ENCODE assay signal across 16 cellular contexts in the genomic region with DNA sequence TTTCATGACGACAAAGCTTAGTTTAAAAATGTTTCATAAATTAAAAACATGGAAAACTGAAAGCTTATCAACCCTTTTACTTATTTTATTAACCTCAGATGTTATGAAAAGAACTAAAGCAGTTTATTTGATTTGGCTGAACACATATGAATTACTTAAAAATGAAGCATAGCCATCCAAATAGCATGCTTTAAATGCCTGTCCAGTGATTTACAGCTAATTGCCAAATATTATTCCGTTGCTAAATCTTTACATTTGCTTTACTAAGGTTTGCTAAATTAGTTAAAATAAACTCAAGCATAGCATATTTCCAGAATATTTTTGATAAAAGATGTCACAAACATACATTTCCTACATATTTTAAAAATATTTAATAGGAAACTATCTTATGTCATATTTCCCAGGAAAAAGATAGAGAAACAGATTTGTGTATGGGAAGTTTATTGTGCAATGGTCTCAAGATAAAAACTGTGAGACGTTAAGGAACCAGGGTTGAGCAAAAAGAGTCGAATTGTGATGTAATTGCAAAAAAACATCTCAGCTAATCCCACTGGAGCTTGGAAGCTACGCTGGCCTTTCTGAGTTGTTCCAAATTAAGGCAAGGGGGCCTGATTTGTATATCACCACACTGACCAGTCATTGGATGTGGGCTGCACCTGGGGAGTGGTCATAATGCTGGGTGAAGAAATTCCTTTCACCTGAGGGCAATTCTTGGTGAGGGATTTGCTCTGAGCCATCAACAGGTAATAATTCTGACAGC. TPM values are rescaled to one million over a fixed set of nuclear protein-coding genes. Genes with fewer than 3 reads are reported as not detected.
DNase-seq lines count a peak whose midpoint lies in the region; ATAC-seq, FAIRE-seq and TF ChIP-seq lines count a peak whose summit lies in the region.
"Had no signal": no experiment of that assay in that cellular context is flagged by ENCODE, and none has a peak within 500 bp of the region (broad histone marks: within the 10 kb centered on the region; RNA-seq: fewer than 3 reads in every experiment).

No MANE protein-coding gene starts in this region.

- H3K27ac ChIP-seq in K562 (ENCODE audit: extremely low read depth, low read depth, low read length) (no peak overlapping the region), foreskin keratinocyte (no peak overlapping the region)
- H3K27ac ChIP-seq: pancreas had no signal

- intact Hi-C loops in K562 (cut with micrococcal nuclease) (loop anchor here (5.0 kb wide), 1 partner anchor 138 kb away; the partner anchor contains the start of gene CCDC175), Right ventricle myocardium superior (cut with DNase I) (no loop called here)

- TF ChIP-seq RAD21 in K562 (CRISPR knock-in tag; conservative IDR thresholded peaks at IDR 0.05 in 1 of 2, IDR thresholded peaks at IDR 0.05 in 1 of 2) = no peak

- H3K4me3 Mint-ChIP-seq in HFFc6 = no peak overlapping the region
- H3K4me3 Mint-ChIP-seq: activated CD4-positive, alpha-beta memory T cell treated with anti-CD3 and anti-CD28 coated beads, Interleukin-2, amount 10 ng/mL, durations not matched to agents 7 days and 5 days; CD4-positive, CD25-positive, alpha-beta regulatory T cell had no signal

- no peaks in the 10 kb centered on the region for H3K9me3 Mint-ChIP-seq in HFFc6
- H3K9me3 Mint-ChIP-seq: activated CD4-positive, alpha-beta memory T cell treated with anti-CD3 and anti-CD28 coated beads, Interleukin-2, amount 10 ng/mL, durations not matched to agents 7 days and 5 days; CD4-positive, CD25-positive, alpha-beta regulatory T cell had no signal

- FAIRE-seq in K562 (lab: Jason Lieb, UNC) = no peak
- FAIRE-seq: pancreas had no signal

- H3K4me1 Mint-ChIP-seq in HFFc6 (ENCODE audit: low read depth) = peaks cover 37% of the 10 kb centered on the region
- H3K4me1 Mint-ChIP-seq: activated CD4-positive, alpha-beta memory T cell treated with anti-CD3 and anti-CD28 coated beads, Interleukin-2, amount 10 ng/mL, durations not matched to agents 7 days and 5 days had no signal

- H3K27me3 Mint-ChIP-seq in HFFc6 (ENCODE audit: insufficient read depth) = no peaks in the 10 kb centered on the region
- H3K27me3 Mint-ChIP-seq: activated CD4-positive, alpha-beta memory T cell treated with anti-CD3 and anti-CD28 coated beads, Interleukin-2, amount 10 ng/mL, durations not matched to agents 7 days and 5 days; CD4-positive, CD25-positive, alpha-beta regulatory T cell had no signal

- H3K27ac Mint-ChIP-seq in HFFc6 = peak overlapping the region; percentile 27; the same call in 1 of the 2 replicates
- H3K27ac Mint-ChIP-seq: activated CD4-positive, alpha-beta memory T cell treated with anti-CD3 and anti-CD28 coated beads, Interleukin-2, amount 10 ng/mL, durations not matched to agents 7 days and 5 days; CD4-positive, CD25-positive, alpha-beta regulatory T cell had no signal

- DNase-seq in HFFc6 (no peak), K562 (ENCODE audit: extremely low read depth in 1 of 4, low spot score in 3 of 4) (no peak), Right ventricle myocardium superior (no peak), foreskin keratinocyte (no peak), 8988T (no peak), COR-L47 (lab: John Stamatoyannopoulos, UW) (no peak)
- DNase-seq in activated effector memory CD4-positive, alpha-beta T cell treated with Interleukin-2 at 50 U/mL for 16 hours = no peak
- DNase-seq: activated CD4-positive, alpha-beta memory T cell treated with anti-CD3 and anti-CD28 coated beads, Interleukin-2, amount 10 ng/mL, durations not matched to agents 7 days and 5 days; CD4-positive, CD25-positive, alpha-beta regulatory T cell; effector CD8-positive, alpha-beta T cell; head of caudate nucleus; Kasumi-1; NCI-H524 treated with DMSO at 0.1 percent for 48 hours; pancreas; stimulated activated CD4-positive, alpha-beta T cell treated with anti-CD3 and anti-CD28 coated beads, Interleukin-12 subunit alpha, Interleukin-12 subunit beta, amount 100 ng/mL, for 4 hours had no signal

- no peak for TF ChIP-seq POLR2A in K562 (conservative IDR thresholded peaks at IDR 0.05)

- no TSS peak for BruUV-seq in K562 (replicated peaks; lab: Mats Ljungman, UMichigan)

- WGBS in K562 (ENCODE audit: insufficient coverage, low coverage, missing lambda C conversion rate) = 14% methylated on average over 5 of the region's 5 CpGs

- H3K4me3 ChIP-seq in K562 (no peak overlapping the region), skeletal muscle satellite cell (ENCODE audit: low read length) (no peak overlapping the region)
- H3K4me3 ChIP-seq: pancreas had no signal

- H3K4me1 ChIP-seq in K562 (replicated peaks in 1 of 2; ENCODE audit: control insufficient read depth in 2 of 2, insufficient read depth in 2 of 2, low read length in 2 of 2) (no peaks in the 10 kb centered on the region), skeletal muscle satellite cell (ENCODE audit: control insufficient read depth, insufficient read depth, low read length) (peaks cover 29% of the 10 kb centered on the region), foreskin keratinocyte (peaks cover 12% of the 10 kb centered on the region)
- H3K4me1 ChIP-seq: pancreas had no signal

- H2AFZ ChIP-seq in K562 (ENCODE audit: low read depth, low read length) = no peak overlapping the region

- no peak for TF ChIP-seq EP300 in K562 (IDR thresholded peaks at IDR 0.05; ENCODE audit: low read length)

- H3K4me2 ChIP-seq in K562 (ENCODE audit: insufficient read depth, low read length) (no peak overlapping the region), skeletal muscle satellite cell (ENCODE audit: low read length) (peak overlapping the region; percentile 52)

- ATAC-seq in K562 (no peak), Right ventricle myocardium superior (ENCODE audit: poor library complexity) (peak; percentile 63), foreskin keratinocyte (no peak)

- no peaks in the 10 kb centered on the region for H4K20me1 ChIP-seq in K562 (replicated peaks; ENCODE audit: control insufficient read depth, insufficient read depth, low read length)

- H3K36me3 Mint-ChIP-seq in HFFc6 (ENCODE audit: low read depth) = no peaks in the 10 kb centered on the region
- H3K36me3 Mint-ChIP-seq: CD4-positive, CD25-positive, alpha-beta regulatory T cell had no signal

- no peaks in the 10 kb centered on the region for H3K36me3 ChIP-seq in K562 (ENCODE audit: control insufficient read depth, insufficient read depth, low read length)
- no peaks in the 10 kb centered on the region for H3K36me3 ChIP-seq in skeletal muscle satellite cell (ENCODE audit: insufficient read depth, low read length)
- H3K36me3 ChIP-seq: pancreas had no signal

- no peak for TF ChIP-seq CTCF in HFFc6 (IDR thresholded peaks at IDR 0.05)
- TF ChIP-seq CTCF in K562 (IDR thresholded peaks at IDR 0.05 in 2 of 3, conservative IDR thresholded peaks at IDR 0.05 in 1 of 3; ENCODE audit: insufficient read depth in 2 of 3, low read depth in 1 of 3, low read length in 3 of 3) = no peak
- TF ChIP-seq CTCF in foreskin keratinocyte (conservative IDR thresholded peaks at IDR 0.05) = no peak

- POLR2A ChIA-PET in K562 (lab: Yijun Ruan, JAX) = interaction anchor here (0.7 kb wide), 1 partner anchor 189 kb away, joined by 3 read pairs; no protein-coding TSS in a partner anchor

- H3K9ac ChIP-seq in K562 (ENCODE audit: insufficient read depth in 1 of 2, low read depth in 2 of 2, low read length in 2 of 2) (no peak overlapping the region), skeletal muscle satellite cell (ENCODE audit: low read depth, low read length) (peak overlapping the region; percentile 9)

- H3K79me2 ChIP-seq in K562 (ENCODE audit: control insufficient read depth, insufficient read depth, low read length) = no peaks in the 10 kb centered on the region

- CTCF ChIA-PET in K562 (lab: Yijun Ruan, JAX; ENCODE audit: low intra/inter-chr PET ratio) = no interaction called here

- H3K9me1 ChIP-seq in K562 (ENCODE audit: control insufficient read depth, insufficient read depth, low read length) = no peaks in the 10 kb centered on the region

- in situ Hi-C loops in K562 (cut with MboI) = loop anchor here (5.0 kb wide), 1 partner anchor 312 kb away; no protein-coding TSS in a partner anchor

- no peaks in the 10 kb centered on the region for H3K27me3 ChIP-seq in K562 (ENCODE audit: control insufficient read depth in 2 of 2, insufficient read depth in 2 of 2, low read length in 2 of 2)
- H3K27me3 ChIP-seq in skeletal muscle satellite cell (ENCODE audit: control insufficient read depth, insufficient read depth, low read length) = no peaks in the 10 kb centered on the region
- H3K27me3 ChIP-seq in foreskin keratinocyte = no peaks in the 10 kb centered on the region

- H3K9me3 ChIP-seq in K562 (replicated peaks; ENCODE audit: control insufficient read depth, insufficient read depth, low read depth, low read length) (no peaks in the 10 kb centered on the region), skeletal muscle satellite cell (replicated peaks; ENCODE audit: low read length) (no peaks in the 10 kb centered on the region)
- H3K9me3 ChIP-seq: pancreas had no signal

RNA-seq across cellular contexts. Expression of gene GPR135, which starts 25.7 kb away (rescaled TPM):
- total RNA-seq in HFFc6 (2021; fragmentation: NEBNext Ultra II Directional; extraction: Animal tissue kit (Norgen Biotek cat#: 25700)) = 1 to 10 TPM; 1.7 to 2.7 (median 2.1) TPM
- 4.8 and 15.7 TPM in 2 replicates for total RNA-seq in K562 (2011; cell fraction: chromatin; rRNA removed; ENCODE audit: low replicate concordance)
- total RNA-seq in K562 (2011; cell fraction: nucleolus; rRNA removed) = 2.8 and 3.4 TPM in 2 replicates
- total RNA-seq in K562 (2011; cell fraction: nucleoplasm; rRNA removed) = 4.6 and 6.6 TPM in 2 replicates
- 0.53 and 0.54 TPM in 2 replicates for total RNA-seq in K562 (2014; rRNA removed)
- total RNA-seq in K562 (2014; rRNA removed; fragmentation: Illumina TruSeq; extraction: Trizol) = 1.0 and 1.1 TPM in 2 replicates
- total RNA-seq in K562 (2015; rRNA removed; fragmentation: Illumina TruSeq; extraction: Trizol) = 1.2 and 1.3 TPM in 2 replicates
- 0.98 and 1.2 TPM in 2 replicates for total RNA-seq in K562 (2021)
- 1.0 and 1.2 TPM in 2 replicates for polyA plus RNA-seq in K562 (2011; rRNA removed)
- polyA plus RNA-seq in K562 (2011; cell fraction: cytosol; rRNA removed) = 0.37 and 0.42 TPM in 2 replicates
- polyA plus RNA-seq in K562 (2011; cell fraction: nucleus; rRNA removed) = 5.2 and 5.5 TPM in 2 replicates
- 0.52 and 0.82 TPM in 2 replicates for polyA plus RNA-seq in K562 (2012)
- polyA plus RNA-seq in K562 (2014; fragmentation: Illumina TruSeq; extraction: Trizol) = 0.60 and 0.82 TPM in 2 replicates
- under 1 TPM; 0.06 to 0.10 TPM for polyA plus RNA-seq in K562 (2014; fragmentation: Nextera tagmentation; extraction: Ambion mirVana)
- polyA plus RNA-seq in K562 (2014; rRNA removed) = 1.6 and 1.7 TPM in 2 replicates
- 1.2 and 2.8 TPM in 2 replicates for polyA minus RNA-seq in K562 (2011; rRNA and poly(A)+ RNA removed)
- 0.29 and 0.73 TPM in 2 replicates for polyA minus RNA-seq in K562 (2011; cell fraction: cytosol; rRNA and poly(A)+ RNA removed)
- polyA minus RNA-seq in K562 (2011; cell fraction: nucleus; rRNA and poly(A)+ RNA removed) = 5.8 and 9.2 TPM in 2 replicates
- total RNA-seq in Right ventricle myocardium superior = 1.4 TPM
- total RNA-seq in skeletal muscle satellite cell (2012; rRNA removed) = 3.9 and 7.6 TPM in 2 replicates
- total RNA-seq in foreskin keratinocyte = 0.60 and 0.99 TPM in 2 replicates
- polyA plus RNA-seq in foreskin keratinocyte = 0.12 and 0.13 TPM in 2 replicates

RNA-seq across cellular contexts. Expression of gene L3HYPDH, which starts 44.8 kb away (rescaled TPM):
- 10 to 100 TPM; 20.6 to 25.7 (median 21.4) TPM for total RNA-seq in HFFc6 (2021; fragmentation: NEBNext Ultra II Directional; extraction: Animal tissue kit (Norgen Biotek cat#: 25700))
- total RNA-seq in K562 (2011; cell fraction: chromatin; rRNA removed; ENCODE audit: low replicate concordance) = 50.0 and 99.2 TPM in 2 replicates
- 40.7 and 43.4 TPM in 2 replicates for total RNA-seq in K562 (2011; cell fraction: nucleolus; rRNA removed)
- total RNA-seq in K562 (2011; cell fraction: nucleoplasm; rRNA removed) = 49.0 and 65.7 TPM in 2 replicates
- total RNA-seq in K562 (2014; rRNA removed) (17.8 and 22.9 TPM in 2 replicates), K562 (2014; rRNA removed; fragmentation: Illumina TruSeq; extraction: Trizol) (14.3 and 16.0 TPM in 2 replicates), K562 (2015; rRNA removed; fragmentation: Illumina TruSeq; extraction: Trizol) (18.1 and 19.3 TPM in 2 replicates), K562 (2021) (19.0 and 20.6 TPM in 2 replicates), Right ventricle myocardium superior (9.1 TPM), foreskin keratinocyte (25.9 and 26.7 TPM in 2 replicates)
- polyA plus RNA-seq in K562 (2011; rRNA removed) (31.3 and 36.5 TPM in 2 replicates), K562 (2014; fragmentation: Illumina TruSeq; extraction: Trizol) (11.3 and 12.8 TPM in 2 replicates), K562 (2014; fragmentation: Nextera tagmentation; extraction: Ambion mirVana) (10 to 100 TPM; 17.2 to 19.7 TPM), K562 (2014; rRNA removed) (28.2 and 33.0 TPM in 2 replicates), foreskin keratinocyte (18.6 and 19.2 TPM in 2 replicates)
- polyA plus RNA-seq in K562 (2011; cell fraction: cytosol; rRNA removed) = 12.0 and 20.0 TPM in 2 replicates
- 82.1 and 111 TPM in 2 replicates for polyA plus RNA-seq in K562 (2011; cell fraction: nucleus; rRNA removed)
- polyA plus RNA-seq in K562 (2012) = 15.0 and 15.4 TPM in 2 replicates
- 22.8 and 30.6 TPM in 2 replicates for polyA minus RNA-seq in K562 (2011; rRNA and poly(A)+ RNA removed)
- 11.7 and 15.4 TPM in 2 replicates for polyA minus RNA-seq in K562 (2011; cell fraction: cytosol; rRNA and poly(A)+ RNA removed)
- 72.6 and 116 TPM in 2 replicates for polyA minus RNA-seq in K562 (2011; cell fraction: nucleus; rRNA and poly(A)+ RNA removed)
- total RNA-seq in skeletal muscle satellite cell (2012; rRNA removed) = 51.7 and 57.2 TPM in 2 replicates

RNA-seq across cellular contexts. Expression of gene JKAMP, which starts 44.9 kb away (rescaled TPM):
- 10 to 100 TPM; 54.8 to 71.5 (median 61.9) TPM for total RNA-seq in HFFc6 (2021; fragmentation: NEBNext Ultra II Directional; extraction: Animal tissue kit (Norgen Biotek cat#: 25700))
- 51.4 and 97.8 TPM in 2 replicates for total RNA-seq in K562 (2011; cell fraction: chromatin; rRNA removed; ENCODE audit: low replicate concordance)
- total RNA-seq in K562 (2011; cell fraction: nucleolus; rRNA removed) = 38.9 and 48.3 TPM in 2 replicates
- total RNA-seq in K562 (2011; cell fraction: nucleoplasm; rRNA removed) = 73.9 and 83.6 TPM in 2 replicates
- total RNA-seq in K562 (2014; rRNA removed) = 19.7 and 24.9 TPM in 2 replicates
- 33.8 and 37.8 TPM in 2 replicates for total RNA-seq in K562 (2014; rRNA removed; fragmentation: Illumina TruSeq; extraction: Trizol)
- total RNA-seq in K562 (2015; rRNA removed; fragmentation: Illumina TruSeq; extraction: Trizol) = 26.9 and 30.3 TPM in 2 replicates
- total RNA-seq in K562 (2021) = 19.3 and 21.2 TPM in 2 replicates
- 78.9 and 90.2 TPM in 2 replicates for polyA plus RNA-seq in K562 (2011; rRNA removed)
- polyA plus RNA-seq in K562 (2011; cell fraction: cytosol; rRNA removed) = 61.5 and 93.3 TPM in 2 replicates
- polyA plus RNA-seq in K562 (2011; cell fraction: nucleus; rRNA removed) = 73.3 and 78.6 TPM in 2 replicates
- polyA plus RNA-seq in K562 (2012) = 19.8 and 22.3 TPM in 2 replicates
- 34.1 and 42.6 TPM in 2 replicates for polyA plus RNA-seq in K562 (2014; fragmentation: Illumina TruSeq; extraction: Trizol)
- 100 to 1,000 TPM; 114 to 119 TPM for polyA plus RNA-seq in K562 (2014; fragmentation: Nextera tagmentation; extraction: Ambion mirVana)
- polyA plus RNA-seq in K562 (2014; rRNA removed) = 26.2 and 38.5 TPM in 2 replicates
- 64.5 and 71.5 TPM in 2 replicates for polyA minus RNA-seq in K562 (2011; rRNA and poly(A)+ RNA removed)
- polyA minus RNA-seq in K562 (2011; cell fraction: cytosol; rRNA and poly(A)+ RNA removed) = 19.7 and 20.2 TPM in 2 replicates
- polyA minus RNA-seq in K562 (2011; cell fraction: nucleus; rRNA and poly(A)+ RNA removed) = 31.1 and 43.5 TPM in 2 replicates
- 22.3 TPM for total RNA-seq in Right ventricle myocardium superior
- 75.0 and 109 TPM in 2 replicates for total RNA-seq in skeletal muscle satellite cell (2012; rRNA removed)
- 45.4 and 47.0 TPM in 2 replicates for total RNA-seq in foreskin keratinocyte
- 26.0 and 30.3 TPM in 2 replicates for polyA plus RNA-seq in foreskin keratinocyte
